ENCODE assay signal across 14 cellular contexts in the genomic region with DNA sequence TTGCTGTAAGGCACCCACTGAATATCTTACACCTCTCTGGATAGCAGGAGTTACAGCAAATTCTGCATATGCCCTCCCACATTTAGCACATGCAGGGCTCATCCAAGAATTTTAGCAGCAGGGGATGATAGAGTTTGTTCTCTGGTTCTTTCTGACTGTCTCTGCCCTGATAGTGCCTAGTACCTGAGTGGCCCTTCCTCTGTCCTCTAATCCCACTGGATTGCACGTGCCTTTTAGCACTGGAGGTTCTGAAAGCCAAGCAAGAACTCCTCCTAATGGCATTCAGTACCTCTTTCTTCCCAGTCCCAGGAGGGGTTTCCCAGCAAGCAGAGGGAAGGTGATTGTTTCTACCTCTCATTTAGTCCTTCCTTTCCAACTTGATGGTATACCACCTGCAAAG.
"Had no signal": no experiment of that assay in that cellular context is flagged by ENCODE, and none has a peak within 500 bp of the region (broad histone marks: within the 10 kb centered on the region; RNA-seq: fewer than 3 reads in every experiment).

No MANE protein-coding gene starts in this region.

- H3K9me3 ChIP-seq: pancreas, SJSA1 had no signal

- H3K27ac Mint-ChIP-seq: activated T-helper 1 cell treated with anti-CD3 and anti-CD28 coated beads, Interleukin-12 subunit alpha, Interleukin-12 subunit beta, Interleukin-2, Interleukin-4 antibody, amounts not matched to agents 30 ng/mL and 10 ng/mL and 1 ng/mL, durations not matched to agents 14 hours and 24 hours and 36 hours; immature natural killer cell had no signal

- H3K9me3 Mint-ChIP-seq: activated T-helper 1 cell treated with anti-CD3 and anti-CD28 coated beads, Interleukin-12 subunit alpha, Interleukin-12 subunit beta, Interleukin-2, Interleukin-4 antibody, amounts not matched to agents 30 ng/mL and 10 ng/mL and 1 ng/mL, durations not matched to agents 14 hours and 24 hours and 36 hours; immature natural killer cell had no signal

- H3K36me3 ChIP-seq: pancreas, SJSA1 had no signal

- H3K4me3 ChIP-seq: coronary artery, pancreas, SJSA1, skin epidermis had no signal

- H3K4me3 Mint-ChIP-seq: activated T-helper 1 cell treated with anti-CD3 and anti-CD28 coated beads, Interleukin-12 subunit alpha, Interleukin-12 subunit beta, Interleukin-2, Interleukin-4 antibody, amounts not matched to agents 30 ng/mL and 10 ng/mL and 1 ng/mL, durations not matched to agents 14 hours and 24 hours and 36 hours; immature natural killer cell had no signal

- H3K4me1 ChIP-seq: SJSA1 had no signal

- DNase-seq: activated CD4-positive, alpha-beta T cell treated with anti-CD3 and anti-CD28 coated beads for 48 hours; activated naive CD4-positive, alpha-beta T cell; aorta; effector memory CD4-positive, alpha-beta T cell; immature natural killer cell; pancreas; stimulated activated CD4-positive, alpha-beta T cell treated with anti-CD3 and anti-CD28 coated beads, Interleukin-4, amount 100 ng/mL, for 4 hours; T1000; trophoblast cell had no signal

- H3K27ac ChIP-seq: epithelial cell of prostate, pancreas, SJSA1 had no signal

- H3K27me3 ChIP-seq: pancreas, SJSA1 had no signal
